In the genomic region with DNA sequence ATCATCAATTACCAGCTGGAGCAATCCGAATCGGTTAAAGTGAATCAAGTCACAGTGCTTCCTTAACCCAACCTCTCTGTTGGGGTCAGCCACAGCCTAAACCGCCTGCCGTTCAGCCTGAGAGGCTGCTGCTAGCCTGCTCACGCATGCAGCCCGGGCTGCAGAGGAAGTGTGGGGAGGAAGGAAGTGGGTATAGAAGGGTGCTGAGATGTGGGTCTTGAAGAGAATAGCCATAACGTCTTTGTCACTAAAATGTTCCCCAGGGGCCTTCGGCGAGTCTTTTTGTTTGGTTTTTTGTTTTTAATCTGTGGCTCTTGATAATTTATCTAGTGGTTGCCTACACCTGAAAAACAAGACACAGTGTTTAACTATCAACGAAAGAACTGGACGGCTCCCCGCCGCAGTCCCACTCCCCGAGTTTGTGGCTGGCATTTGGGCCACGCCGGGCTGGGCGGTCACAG, we compare ENCODE assay signal across 1 cellular context.
TF ChIP-seq lines count a peak whose summit lies in the region.

No MANE protein-coding gene starts in this region.

TF ChIP-seq in HepG2, 621 proteins besides CTCF, POLR2A, EP300 and RAD21 (continued from another document):
- TF ChIP-seq, protein P1, sequence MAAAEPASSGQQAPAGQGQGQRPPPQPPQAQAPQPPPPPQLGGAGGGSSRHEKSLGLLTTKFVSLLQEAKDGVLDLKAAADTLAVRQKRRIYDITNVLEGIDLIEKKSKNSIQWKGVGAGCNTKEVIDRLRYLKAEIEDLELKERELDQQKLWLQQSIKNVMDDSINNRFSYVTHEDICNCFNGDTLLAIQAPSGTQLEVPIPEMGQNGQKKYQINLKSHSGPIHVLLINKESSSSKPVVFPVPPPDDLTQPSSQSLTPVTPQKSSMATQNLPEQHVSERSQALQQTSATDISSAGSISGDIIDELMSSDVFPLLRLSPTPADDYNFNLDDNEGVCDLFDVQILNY (CRISPR knock-in tag; conservative IDR thresholded peaks at IDR 0.05), result no peak
- TF ChIP-seq ETV5 (CRISPR knock-in tag; IDR thresholded peaks at IDR 0.05; ENCODE audit: borderline replicate concordance) (no peak), SMAD3 (CRISPR knock-in tag; IDR thresholded peaks at IDR 0.05) (no peak), NFKB2 (CRISPR knock-in tag; IDR thresholded peaks at IDR 0.05; ENCODE audit: borderline replicate concordance) (no peak)
- TF ChIP-seq, protein P2, sequence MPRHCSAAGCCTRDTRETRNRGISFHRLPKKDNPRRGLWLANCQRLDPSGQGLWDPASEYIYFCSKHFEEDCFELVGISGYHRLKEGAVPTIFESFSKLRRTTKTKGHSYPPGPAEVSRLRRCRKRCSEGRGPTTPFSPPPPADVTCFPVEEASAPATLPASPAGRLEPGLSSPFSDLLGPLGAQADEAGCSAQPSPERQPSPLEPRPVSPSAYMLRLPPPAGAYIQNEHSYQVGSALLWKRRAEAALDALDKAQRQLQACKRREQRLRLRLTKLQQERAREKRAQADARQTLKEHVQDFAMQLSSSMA (CRISPR knock-in tag; IDR thresholded peaks at IDR 0.05), result no peak
- TF ChIP-seq, protein P3, sequence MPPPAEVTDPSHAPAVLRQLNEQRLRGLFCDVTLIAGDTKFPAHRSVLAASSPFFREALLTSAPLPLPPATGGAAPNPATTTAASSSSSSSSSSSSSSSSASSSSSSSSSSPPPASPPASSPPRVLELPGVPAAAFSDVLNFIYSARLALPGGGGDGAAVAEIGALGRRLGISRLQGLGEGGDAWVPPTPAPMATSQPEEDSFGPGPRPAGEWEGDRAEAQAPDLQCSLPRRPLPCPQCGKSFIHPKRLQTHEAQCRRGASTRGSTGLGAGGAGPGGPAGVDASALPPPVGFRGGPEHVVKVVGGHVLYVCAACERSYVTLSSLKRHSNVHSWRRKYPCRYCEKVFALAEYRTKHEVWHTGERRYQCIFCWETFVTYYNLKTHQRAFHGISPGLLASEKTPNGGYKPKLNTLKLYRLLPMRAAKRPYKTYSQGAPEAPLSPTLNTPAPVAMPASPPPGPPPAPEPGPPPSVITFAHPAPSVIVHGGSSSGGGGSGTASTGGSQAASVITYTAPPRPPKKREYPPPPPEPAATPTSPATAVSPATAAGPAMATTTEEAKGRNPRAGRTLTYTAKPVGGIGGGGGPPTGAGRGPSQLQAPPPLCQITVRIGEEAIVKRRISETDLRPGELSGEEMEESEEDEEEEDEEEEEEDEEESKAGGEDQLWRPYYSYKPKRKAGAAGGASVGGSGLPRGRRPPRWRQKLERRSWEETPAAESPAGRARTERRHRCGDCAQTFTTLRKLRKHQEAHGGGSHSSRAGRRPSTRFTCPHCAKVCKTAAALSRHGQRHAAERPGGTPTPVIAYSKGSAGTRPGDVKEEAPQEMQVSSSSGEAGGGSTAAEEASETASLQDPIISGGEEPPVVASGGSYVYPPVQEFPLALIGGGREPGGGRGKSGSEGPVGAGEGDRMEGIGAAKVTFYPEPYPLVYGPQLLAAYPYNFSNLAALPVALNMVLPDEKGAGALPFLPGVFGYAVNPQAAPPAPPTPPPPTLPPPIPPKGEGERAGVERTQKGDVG (CRISPR knock-in tag; IDR thresholded peaks at IDR 0.05; ENCODE audit: borderline replicate concordance), result no peak
